Comparison of ENCODE assay signal across 1 cellular context in the genomic region with DNA sequence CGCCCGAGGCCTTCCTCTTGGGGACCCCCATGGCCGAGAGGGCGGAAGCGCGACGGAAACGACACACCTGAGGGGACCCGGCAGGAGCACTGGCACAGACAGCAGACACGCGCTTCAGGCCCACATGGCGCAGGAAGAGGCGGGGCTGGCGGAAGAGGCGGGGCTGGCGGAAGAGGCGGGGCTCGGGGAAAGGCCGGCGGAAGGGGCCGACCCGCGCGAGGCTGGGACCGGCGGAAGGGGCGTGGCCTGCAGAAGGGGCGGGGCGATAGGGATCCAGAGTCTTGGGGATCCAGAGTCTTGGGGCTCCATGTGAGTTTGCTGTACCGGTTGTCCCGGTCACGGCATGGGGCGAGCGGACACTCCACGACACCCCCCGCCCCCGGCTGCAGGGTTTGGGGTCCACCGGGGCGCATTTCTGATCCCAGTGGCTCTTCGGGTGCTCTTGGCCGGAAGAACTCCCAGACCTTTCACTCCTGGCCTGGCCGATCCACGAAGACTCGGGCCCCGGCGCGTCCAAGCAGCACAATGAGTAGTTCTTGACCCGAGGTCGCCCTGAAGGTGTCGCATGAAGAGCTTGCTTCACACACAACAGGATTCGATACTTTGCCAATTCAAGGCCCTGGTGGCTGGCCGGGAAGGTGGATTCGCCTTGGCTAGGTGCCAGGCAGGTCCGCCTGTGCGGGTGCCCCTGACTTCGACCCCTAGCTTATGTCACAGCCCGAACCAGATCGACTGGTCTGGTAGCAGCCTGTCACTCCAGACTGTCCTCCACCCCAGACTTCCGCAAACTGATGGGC.
TF ChIP-seq lines count a peak whose summit lies in the region.

Gene URB1 (minus strand): TSS at position 133 of the 797 bp plus-strand sequence. CDS start 102 bp downstream, at position 31.

TF ChIP-seq in HepG2, 621 proteins besides CTCF, POLR2A, EP300 and RAD21 (continued from another document and continues in another):
- TF ChIP-seq PHF8 (CRISPR knock-in tag; IDR thresholded peaks at IDR 0.05) (peak; percentile 96), MTF1 (CRISPR knock-in tag; IDR thresholded peaks at IDR 0.05) (no peak), ZNF710 (CRISPR knock-in tag; IDR thresholded peaks at IDR 0.05; ENCODE audit: borderline replicate concordance) (no peak), RBM39 (IDR thresholded peaks at IDR 0.05; ENCODE audit: low read depth, low read length, poor library complexity, severe bottlenecking) (peak; percentile 81), RAD51 (IDR thresholded peaks at IDR 0.05; ENCODE audit: borderline replicate concordance) (no peak), CHD4 (IDR thresholded peaks at IDR 0.05; ENCODE audit: borderline replicate concordance, low read length) (0 out of 2 replicates have a peak, but pooled peaks have one; percentile 34), ZNF557 (CRISPR knock-in tag; IDR thresholded peaks at IDR 0.05) (no peak), PHF5A (CRISPR knock-in tag; IDR thresholded peaks at IDR 0.05; ENCODE audit: low read depth, unreplicated experiment) (no peak), JUND (CRISPR knock-in tag; IDR thresholded peaks at IDR 0.05) (peak; percentile 15; the same call in 1 of the 2 replicates), ZIK1 (CRISPR knock-in tag; IDR thresholded peaks at IDR 0.05; ENCODE audit: borderline replicate concordance, low read depth) (no peak; the same call in 1 of the 2 replicates), ZSCAN21 (CRISPR knock-in tag; IDR thresholded peaks at IDR 0.05; ENCODE audit: borderline replicate concordance) (no peak), ZFP62 (CRISPR knock-in tag; IDR thresholded peaks at IDR 0.05) (no peak), TRIM22 (IDR thresholded peaks at IDR 0.05) (no peak), CHCHD3 (CRISPR knock-in tag; IDR thresholded peaks at IDR 0.05) (no peak), ZNF230 (CRISPR knock-in tag; IDR thresholded peaks at IDR 0.05) (no peak), SNAPC4 (CRISPR knock-in tag; IDR thresholded peaks at IDR 0.05) (no peak), ZNF703 (CRISPR knock-in tag; IDR thresholded peaks at IDR 0.05; ENCODE audit: borderline replicate concordance) (no peak), ZNF564 (CRISPR knock-in tag; IDR thresholded peaks at IDR 0.05) (0 out of 2 replicates have a peak, but pooled peaks have one; percentile 37), NFYC (CRISPR knock-in tag; IDR thresholded peaks at IDR 0.05) (no peak), ZNF572 (CRISPR knock-in tag; IDR thresholded peaks at IDR 0.05) (0 out of 2 replicates have a peak, but pooled peaks have one; percentile 53), ATAD3A (CRISPR knock-in tag; IDR thresholded peaks at IDR 0.05) (no peak), ZBTB26 (CRISPR knock-in tag; IDR thresholded peaks at IDR 0.05; ENCODE audit: borderline replicate concordance) (peak; percentile 67; the same call in 1 of the 2 replicates), ZNF18 (CRISPR knock-in tag; IDR thresholded peaks at IDR 0.05; ENCODE audit: insufficient replicate concordance) (no peak), NCOR1 (IDR thresholded peaks at IDR 0.05; ENCODE audit: borderline replicate concordance, low read length) (0 out of 2 replicates have a peak, but pooled peaks have one; percentile 26), ZNF101 (CRISPR knock-in tag; IDR thresholded peaks at IDR 0.05; ENCODE audit: borderline replicate concordance, low read depth) (no peak), MIER3 (CRISPR knock-in tag; IDR thresholded peaks at IDR 0.05; ENCODE audit: borderline replicate concordance) (no peak), ZNF264 (CRISPR knock-in tag; IDR thresholded peaks at IDR 0.05) (no peak; the same call in 1 of the 2 replicates), SMARCE1 (IDR thresholded peaks at IDR 0.05; ENCODE audit: borderline replicate concordance) (no peak), ZSCAN22 (CRISPR knock-in tag; IDR thresholded peaks at IDR 0.05) (no peak), GATAD1 (CRISPR knock-in tag; IDR thresholded peaks at IDR 0.05) (peak; percentile 88)
- TF ChIP-seq, protein P1, sequence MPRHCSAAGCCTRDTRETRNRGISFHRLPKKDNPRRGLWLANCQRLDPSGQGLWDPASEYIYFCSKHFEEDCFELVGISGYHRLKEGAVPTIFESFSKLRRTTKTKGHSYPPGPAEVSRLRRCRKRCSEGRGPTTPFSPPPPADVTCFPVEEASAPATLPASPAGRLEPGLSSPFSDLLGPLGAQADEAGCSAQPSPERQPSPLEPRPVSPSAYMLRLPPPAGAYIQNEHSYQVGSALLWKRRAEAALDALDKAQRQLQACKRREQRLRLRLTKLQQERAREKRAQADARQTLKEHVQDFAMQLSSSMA (CRISPR knock-in tag; IDR thresholded peaks at IDR 0.05), result peak; percentile 74
- TF ChIP-seq, protein P2, sequence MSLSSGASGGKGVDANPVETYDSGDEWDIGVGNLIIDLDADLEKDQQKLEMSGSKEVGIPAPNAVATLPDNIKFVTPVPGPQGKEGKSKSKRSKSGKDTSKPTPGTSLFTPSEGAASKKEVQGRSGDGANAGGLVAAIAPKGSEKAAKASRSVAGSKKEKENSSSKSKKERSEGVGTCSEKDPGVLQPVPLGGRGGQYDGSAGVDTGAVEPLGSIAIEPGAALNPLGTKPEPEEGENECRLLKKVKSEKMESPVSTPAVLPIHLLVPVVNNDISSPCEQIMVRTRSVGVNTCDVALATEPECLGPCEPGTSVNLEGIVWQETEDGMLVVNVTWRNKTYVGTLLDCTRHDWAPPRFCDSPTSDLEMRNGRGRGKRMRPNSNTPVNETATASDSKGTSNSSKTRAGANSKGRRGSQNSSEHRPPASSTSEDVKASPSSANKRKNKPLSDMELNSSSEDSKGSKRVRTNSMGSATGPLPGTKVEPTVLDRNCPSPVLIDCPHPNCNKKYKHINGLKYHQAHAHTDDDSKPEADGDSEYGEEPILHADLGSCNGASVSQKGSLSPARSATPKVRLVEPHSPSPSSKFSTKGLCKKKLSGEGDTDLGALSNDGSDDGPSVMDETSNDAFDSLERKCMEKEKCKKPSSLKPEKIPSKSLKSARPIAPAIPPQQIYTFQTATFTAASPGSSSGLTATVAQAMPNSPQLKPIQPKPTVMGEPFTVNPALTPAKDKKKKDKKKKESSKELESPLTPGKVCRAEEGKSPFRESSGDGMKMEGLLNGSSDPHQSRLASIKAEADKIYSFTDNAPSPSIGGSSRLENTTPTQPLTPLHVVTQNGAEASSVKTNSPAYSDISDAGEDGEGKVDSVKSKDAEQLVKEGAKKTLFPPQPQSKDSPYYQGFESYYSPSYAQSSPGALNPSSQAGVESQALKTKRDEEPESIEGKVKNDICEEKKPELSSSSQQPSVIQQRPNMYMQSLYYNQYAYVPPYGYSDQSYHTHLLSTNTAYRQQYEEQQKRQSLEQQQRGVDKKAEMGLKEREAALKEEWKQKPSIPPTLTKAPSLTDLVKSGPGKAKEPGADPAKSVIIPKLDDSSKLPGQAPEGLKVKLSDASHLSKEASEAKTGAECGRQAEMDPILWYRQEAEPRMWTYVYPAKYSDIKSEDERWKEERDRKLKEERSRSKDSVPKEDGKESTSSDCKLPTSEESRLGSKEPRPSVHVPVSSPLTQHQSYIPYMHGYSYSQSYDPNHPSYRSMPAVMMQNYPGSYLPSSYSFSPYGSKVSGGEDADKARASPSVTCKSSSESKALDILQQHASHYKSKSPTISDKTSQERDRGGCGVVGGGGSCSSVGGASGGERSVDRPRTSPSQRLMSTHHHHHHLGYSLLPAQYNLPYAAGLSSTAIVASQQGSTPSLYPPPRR (CRISPR knock-in tag; IDR thresholded peaks at IDR 0.05; ENCODE audit: borderline replicate concordance), result no peak
- TF ChIP-seq, protein P3, sequence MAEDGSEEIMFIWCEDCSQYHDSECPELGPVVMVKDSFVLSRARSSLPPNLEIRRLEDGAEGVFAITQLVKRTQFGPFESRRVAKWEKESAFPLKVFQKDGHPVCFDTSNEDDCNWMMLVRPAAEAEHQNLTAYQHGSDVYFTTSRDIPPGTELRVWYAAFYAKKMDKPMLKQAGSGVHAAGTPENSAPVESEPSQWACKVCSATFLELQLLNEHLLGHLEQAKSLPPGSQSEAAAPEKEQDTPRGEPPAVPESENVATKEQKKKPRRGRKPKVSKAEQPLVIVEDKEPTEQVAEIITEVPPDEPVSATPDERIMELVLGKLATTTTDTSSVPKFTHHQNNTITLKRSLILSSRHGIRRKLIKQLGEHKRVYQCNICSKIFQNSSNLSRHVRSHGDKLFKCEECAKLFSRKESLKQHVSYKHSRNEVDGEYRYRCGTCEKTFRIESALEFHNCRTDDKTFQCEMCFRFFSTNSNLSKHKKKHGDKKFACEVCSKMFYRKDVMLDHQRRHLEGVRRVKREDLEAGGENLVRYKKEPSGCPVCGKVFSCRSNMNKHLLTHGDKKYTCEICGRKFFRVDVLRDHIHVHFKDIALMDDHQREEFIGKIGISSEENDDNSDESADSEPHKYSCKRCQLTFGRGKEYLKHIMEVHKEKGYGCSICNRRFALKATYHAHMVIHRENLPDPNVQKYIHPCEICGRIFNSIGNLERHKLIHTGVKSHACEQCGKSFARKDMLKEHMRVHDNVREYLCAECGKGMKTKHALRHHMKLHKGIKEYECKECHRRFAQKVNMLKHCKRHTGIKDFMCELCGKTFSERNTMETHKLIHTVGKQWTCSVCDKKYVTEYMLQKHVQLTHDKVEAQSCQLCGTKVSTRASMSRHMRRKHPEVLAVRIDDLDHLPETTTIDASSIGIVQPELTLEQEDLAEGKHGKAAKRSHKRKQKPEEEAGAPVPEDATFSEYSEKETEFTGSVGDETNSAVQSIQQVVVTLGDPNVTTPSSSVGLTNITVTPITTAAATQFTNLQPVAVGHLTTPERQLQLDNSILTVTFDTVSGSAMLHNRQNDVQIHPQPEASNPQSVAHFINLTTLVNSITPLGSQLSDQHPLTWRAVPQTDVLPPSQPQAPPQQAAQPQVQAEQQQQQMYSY (CRISPR knock-in tag; IDR thresholded peaks at IDR 0.05), result no peak
